ENCODE assay signal across 12 cellular contexts in genomic region chrX:71100581-71101505, GRCh38. TPM values are rescaled to one million over a fixed set of nuclear protein-coding genes. Genes with fewer than 3 reads are reported as not detected.
DNase-seq lines count a peak whose midpoint lies in the region; ATAC-seq and TF ChIP-seq lines count a peak whose summit lies in the region.
"Had no signal": no experiment of that assay in that cellular context is flagged by ENCODE, and none has a peak within 500 bp of the region (broad histone marks: within the 10 kb centered on the region; RNA-seq: fewer than 3 reads in every experiment).

No MANE protein-coding gene starts in this region.

- H3K4me3 Mint-ChIP-seq in activated naive CD4-positive, alpha-beta T cell treated with anti-CD3 and anti-CD28 coated beads, Interleukin-2, amount 10 ng/mL, durations not matched to agents 7 days and 5 days = no peak overlapping the region
- no peak overlapping the region for H3K4me3 Mint-ChIP-seq in stimulated activated effector memory CD8-positive, alpha-beta T cell treated with anti-CD3 and anti-CD28 coated beads, Interleukin-12 subunit alpha, Interleukin-12 subunit beta, amount 100 ng/mL, for 72 hours

- no peaks in the 10 kb centered on the region for H3K9me3 Mint-ChIP-seq in activated naive CD4-positive, alpha-beta T cell treated with anti-CD3 and anti-CD28 coated beads, Interleukin-2, amount 10 ng/mL, durations not matched to agents 7 days and 5 days
- no peaks in the 10 kb centered on the region for H3K9me3 Mint-ChIP-seq in activated naive CD4-positive, alpha-beta T cell treated with anti-CD3 and anti-CD28 coated beads, Interleukin-2, amount 50 U/mL, for 72 hours
- H3K9me3 Mint-ChIP-seq in stimulated activated effector memory CD8-positive, alpha-beta T cell treated with anti-CD3 and anti-CD28 coated beads, Interleukin-12 subunit alpha, Interleukin-12 subunit beta, amount 100 ng/mL, for 72 hours = no peaks in the 10 kb centered on the region

- TF ChIP-seq CTCF in vagina (IDR thresholded peaks at IDR 0.05) = no peak

- intact Hi-C loops in posterior vena cava (cut with DNase I) (no loop called here), vagina (cut with DNase I) (no loop called here)

- CTCF ChIA-PET in activated naive CD4-positive, alpha-beta T cell treated with anti-CD3 and anti-CD28 coated beads, Interleukin-2, amount 10 ng/mL, durations not matched to agents 7 days and 5 days (lab: Charles Lee) = interaction anchor here (1.4 to 5.8 kb wide), 7 partner anchors 11 to 78 kb away, joined by 3 to 97 read pairs (median 13); partner anchors contain the start of genes IL2RG and MED12

- peak; percentile 47 for DNase-seq in activated naive CD4-positive, alpha-beta T cell treated with anti-CD3 and anti-CD28 coated beads, Interleukin-2, amount 10 ng/mL, durations not matched to agents 7 days and 5 days
- no peak for DNase-seq in activated naive CD4-positive, alpha-beta T cell treated with anti-CD3 and anti-CD28 coated beads, Interleukin-2, amount 50 U/mL, for 72 hours (ENCODE audit: low spot score in 2 of 2)
- DNase-seq in activated naive CD4-positive, alpha-beta T cell treated with anti-CD3 and anti-CD28 coated beads, Interleukin-2, amount 50 U/mL, for 16 hours = peak; percentile 13
- no peak for DNase-seq in stimulated activated effector memory CD8-positive, alpha-beta T cell treated with anti-CD3 and anti-CD28 coated beads, Interleukin-12 subunit alpha, Interleukin-12 subunit beta, amount 100 ng/mL, for 72 hours (ENCODE audit: low spot score in 2 of 2)
- DNase-seq in posterior vena cava (ENCODE audit: low spot score) (no peak), vagina (ENCODE audit: extremely low spot score in 2 of 2) (no peak)
- DNase-seq: EL, kidney, NCI-H510A treated with DMSO at 0.1 percent for 48 hours had no signal

- no peaks in the 10 kb centered on the region for H3K36me3 ChIP-seq in vagina
- H3K36me3 ChIP-seq: upper lobe of left lung had no signal

- peak overlapping the region; percentile 4 for H3K27ac Mint-ChIP-seq in activated naive CD4-positive, alpha-beta T cell treated with anti-CD3 and anti-CD28 coated beads, Interleukin-2, amount 10 ng/mL, durations not matched to agents 7 days and 5 days
- H3K27ac Mint-ChIP-seq in activated naive CD4-positive, alpha-beta T cell treated with anti-CD3 and anti-CD28 coated beads, Interleukin-2, amount 50 U/mL, for 72 hours = peak overlapping the region in 1 of 2 donors; percentile 88
- peak overlapping the region; percentile 92 for H3K27ac Mint-ChIP-seq in stimulated activated effector memory CD8-positive, alpha-beta T cell treated with anti-CD3 and anti-CD28 coated beads, Interleukin-12 subunit alpha, Interleukin-12 subunit beta, amount 100 ng/mL, for 72 hours

- peaks cover 3% of the 10 kb centered on the region for H3K27me3 ChIP-seq in vagina
- H3K27me3 ChIP-seq: upper lobe of left lung had no signal

- H3K36me3 Mint-ChIP-seq in activated naive CD4-positive, alpha-beta T cell treated with anti-CD3 and anti-CD28 coated beads, Interleukin-2, amount 10 ng/mL, durations not matched to agents 7 days and 5 days = peaks cover 16% of the 10 kb centered on the region
- H3K36me3 Mint-ChIP-seq in activated naive CD4-positive, alpha-beta T cell treated with anti-CD3 and anti-CD28 coated beads, Interleukin-2, amount 50 U/mL, for 72 hours = peaks cover 14% of the 10 kb centered on the region in 2 donors
- H3K36me3 Mint-ChIP-seq in stimulated activated effector memory CD8-positive, alpha-beta T cell treated with anti-CD3 and anti-CD28 coated beads, Interleukin-12 subunit alpha, Interleukin-12 subunit beta, amount 100 ng/mL, for 72 hours = peaks cover 51% of the 10 kb centered on the region

- peaks cover 9% of the 10 kb centered on the region for H3K27me3 Mint-ChIP-seq in activated naive CD4-positive, alpha-beta T cell treated with anti-CD3 and anti-CD28 coated beads, Interleukin-2, amount 10 ng/mL, durations not matched to agents 7 days and 5 days

- H3K4me1 ChIP-seq in vagina = peaks cover 29% of the 10 kb centered on the region

- TF ChIP-seq POLR2A in vagina (IDR thresholded peaks at IDR 0.05) = no peak

- no peak for ATAC-seq in activated naive CD4-positive, alpha-beta T cell treated with anti-CD3 and anti-CD28 coated beads, Interleukin-2, amount 50 U/mL, for 72 hours
- no peak for ATAC-seq in stimulated activated effector memory CD8-positive, alpha-beta T cell treated with anti-CD3 and anti-CD28 coated beads, Interleukin-12 subunit alpha, Interleukin-12 subunit beta, amount 100 ng/mL, for 72 hours

- no peak overlapping the region for H3K4me3 ChIP-seq in vagina
- H3K4me3 ChIP-seq: upper lobe of left lung had no signal

- no peaks in the 10 kb centered on the region for H3K9me3 ChIP-seq in vagina
- H3K9me3 ChIP-seq: upper lobe of left lung had no signal

- no peak overlapping the region for H3K27ac ChIP-seq in vagina
- H3K27ac ChIP-seq: upper lobe of left lung had no signal

- peaks cover 71% of the 10 kb centered on the region for H3K4me1 Mint-ChIP-seq in activated naive CD4-positive, alpha-beta T cell treated with anti-CD3 and anti-CD28 coated beads, Interleukin-2, amount 10 ng/mL, durations not matched to agents 7 days and 5 days
- peaks cover 69% of the 10 kb centered on the region for H3K4me1 Mint-ChIP-seq in stimulated activated effector memory CD8-positive, alpha-beta T cell treated with anti-CD3 and anti-CD28 coated beads, Interleukin-12 subunit alpha, Interleukin-12 subunit beta, amount 100 ng/mL, for 72 hours

RNA-seq across cellular contexts. Expression of gene FOXO4, which starts 5.2 kb away (rescaled TPM):
- 10 to 100 TPM in 1 of 2 donors, 1 to 10 TPM in 1; 8.2 to 22.8 TPM for total RNA-seq in activated naive CD4-positive, alpha-beta T cell treated with anti-CD3 and anti-CD28 coated beads, Interleukin-2, amount 50 U/mL, for 72 hours
- total RNA-seq in posterior vena cava (10 to 100 TPM; 21.5 to 26.7 TPM), vagina (22.8 TPM)

RNA-seq across cellular contexts. Expression of gene CXorf65, which starts 5.7 kb away (rescaled TPM):
- total RNA-seq in activated naive CD4-positive, alpha-beta T cell treated with anti-CD3 and anti-CD28 coated beads, Interleukin-2, amount 50 U/mL, for 72 hours = 10 to 100 TPM in 1 of 2 donors, 1 to 10 TPM in 1; 7.5 to 20.7 TPM
- total RNA-seq in posterior vena cava = not detected
- not detected for total RNA-seq in vagina
- total RNA-seq: myocyte, RPMI7951 had no signal

RNA-seq across cellular contexts. Expression of gene IL2RG, which starts 10.5 kb away (rescaled TPM):
- total RNA-seq in activated naive CD4-positive, alpha-beta T cell treated with anti-CD3 and anti-CD28 coated beads, Interleukin-2, amount 50 U/mL, for 72 hours = 100 to 1,000 TPM; 164 to 349 TPM
- total RNA-seq in posterior vena cava (1 to 10 TPM; 2.6 to 4.8 TPM), vagina (4.2 TPM)
- total RNA-seq: RPMI7951 had no signal

RNA-seq across cellular contexts. Expression of gene MED12, which starts 17.6 kb away (rescaled TPM):
- total RNA-seq in activated naive CD4-positive, alpha-beta T cell treated with anti-CD3 and anti-CD28 coated beads, Interleukin-2, amount 50 U/mL, for 72 hours = 10 to 100 TPM; 57.5 to 86.5 TPM
- total RNA-seq in posterior vena cava (10 to 100 TPM; 29.2 to 33.0 TPM), vagina (39.3 TPM)

RNA-seq across cellular contexts. Expression of gene SNX12, which starts 32.7 kb away (rescaled TPM):
- total RNA-seq in activated naive CD4-positive, alpha-beta T cell treated with anti-CD3 and anti-CD28 coated beads, Interleukin-2, amount 50 U/mL, for 72 hours = 10 to 100 TPM; 37.7 to 42.3 TPM
- 10 to 100 TPM; 54.6 to 59.3 TPM for total RNA-seq in posterior vena cava
- 25.0 TPM for total RNA-seq in vagina

Comparison
In these comparisons a context has a peak if more than half of its experiments do, and no peak if none do; other contexts are left out.
1. DNase-seq: peak in activated naive CD4-positive, alpha-beta T cell treated with anti-CD3 and anti-CD28 coated beads, Interleukin-2, amount 10 ng/mL, durations not matched to agents 7 days and 5 days (single experiment) and activated naive CD4-positive, alpha-beta T cell treated with anti-CD3 and anti-CD28 coated beads, Interleukin-2, amount 50 U/mL, for 16 hours (single experiment); none in activated naive CD4-positive, alpha-beta T cell treated with anti-CD3 and anti-CD28 coated beads, Interleukin-2, amount 50 U/mL, for 72 hours (0 of 2), stimulated activated effector memory CD8-positive, alpha-beta T cell treated with anti-CD3 and anti-CD28 coated beads, Interleukin-12 subunit alpha, Interleukin-12 subunit beta, amount 100 ng/mL, for 72 hours (0 of 2), posterior vena cava (single experiment) and vagina (0 of 2).
2. RNA of gene IL2RG, which starts 10.5 kb away (total RNA-seq): 164 to 349 TPM in activated naive CD4-positive, alpha-beta T cell treated with anti-CD3 and anti-CD28 coated beads, Interleukin-2, amount 50 U/mL, for 72 hours; 2.6 to 4.8 TPM in posterior vena cava and 4.2 TPM in vagina (single experiment); every median in the first group is over 10 times any median in the second.